1 cellular context compared by ENCODE assay signal in the genomic region with DNA sequence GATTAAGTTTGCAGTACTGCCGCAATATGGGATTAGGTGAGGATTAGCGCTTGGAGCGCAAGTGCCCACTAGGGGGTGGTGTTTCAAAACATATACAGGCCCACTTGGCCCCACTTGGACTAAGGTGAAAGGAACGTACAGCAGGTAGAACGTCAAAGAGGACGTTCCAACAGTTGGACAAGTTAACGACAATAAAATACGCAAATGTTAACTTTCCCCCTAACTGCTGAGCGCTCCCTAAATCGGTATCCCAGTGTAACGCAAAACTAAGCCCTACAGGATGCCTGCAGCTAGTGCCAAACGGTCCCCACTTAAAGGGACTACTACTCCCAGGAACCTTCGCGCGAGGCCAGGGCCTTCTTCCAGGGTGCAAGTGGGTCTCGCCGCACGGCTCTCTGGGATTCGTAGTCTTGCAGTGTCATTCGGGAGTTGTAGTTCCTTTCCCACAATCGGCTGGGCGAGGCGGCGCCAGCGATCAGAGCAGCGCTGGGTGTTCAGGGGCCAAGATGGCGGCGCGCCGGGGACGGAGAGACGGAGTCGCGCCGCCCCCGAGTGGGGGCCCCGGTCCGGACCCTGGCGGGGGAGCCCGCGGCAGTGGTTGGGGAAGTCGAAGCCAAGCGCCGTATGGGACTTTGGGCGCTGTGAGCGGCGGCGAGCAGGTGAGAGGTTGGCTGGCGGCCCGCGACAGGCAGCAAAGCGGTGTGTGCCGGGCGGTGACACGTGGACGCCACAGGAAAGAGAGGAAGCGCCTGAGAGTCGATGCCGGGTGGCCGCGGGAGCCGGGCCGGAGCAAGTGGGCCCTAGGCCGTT.
A peak's percentile ranks its signal among the peaks of the same experiment; 100 is the strongest.
TF ChIP-seq lines count a peak whose summit lies in the region.

A gene with protein sequence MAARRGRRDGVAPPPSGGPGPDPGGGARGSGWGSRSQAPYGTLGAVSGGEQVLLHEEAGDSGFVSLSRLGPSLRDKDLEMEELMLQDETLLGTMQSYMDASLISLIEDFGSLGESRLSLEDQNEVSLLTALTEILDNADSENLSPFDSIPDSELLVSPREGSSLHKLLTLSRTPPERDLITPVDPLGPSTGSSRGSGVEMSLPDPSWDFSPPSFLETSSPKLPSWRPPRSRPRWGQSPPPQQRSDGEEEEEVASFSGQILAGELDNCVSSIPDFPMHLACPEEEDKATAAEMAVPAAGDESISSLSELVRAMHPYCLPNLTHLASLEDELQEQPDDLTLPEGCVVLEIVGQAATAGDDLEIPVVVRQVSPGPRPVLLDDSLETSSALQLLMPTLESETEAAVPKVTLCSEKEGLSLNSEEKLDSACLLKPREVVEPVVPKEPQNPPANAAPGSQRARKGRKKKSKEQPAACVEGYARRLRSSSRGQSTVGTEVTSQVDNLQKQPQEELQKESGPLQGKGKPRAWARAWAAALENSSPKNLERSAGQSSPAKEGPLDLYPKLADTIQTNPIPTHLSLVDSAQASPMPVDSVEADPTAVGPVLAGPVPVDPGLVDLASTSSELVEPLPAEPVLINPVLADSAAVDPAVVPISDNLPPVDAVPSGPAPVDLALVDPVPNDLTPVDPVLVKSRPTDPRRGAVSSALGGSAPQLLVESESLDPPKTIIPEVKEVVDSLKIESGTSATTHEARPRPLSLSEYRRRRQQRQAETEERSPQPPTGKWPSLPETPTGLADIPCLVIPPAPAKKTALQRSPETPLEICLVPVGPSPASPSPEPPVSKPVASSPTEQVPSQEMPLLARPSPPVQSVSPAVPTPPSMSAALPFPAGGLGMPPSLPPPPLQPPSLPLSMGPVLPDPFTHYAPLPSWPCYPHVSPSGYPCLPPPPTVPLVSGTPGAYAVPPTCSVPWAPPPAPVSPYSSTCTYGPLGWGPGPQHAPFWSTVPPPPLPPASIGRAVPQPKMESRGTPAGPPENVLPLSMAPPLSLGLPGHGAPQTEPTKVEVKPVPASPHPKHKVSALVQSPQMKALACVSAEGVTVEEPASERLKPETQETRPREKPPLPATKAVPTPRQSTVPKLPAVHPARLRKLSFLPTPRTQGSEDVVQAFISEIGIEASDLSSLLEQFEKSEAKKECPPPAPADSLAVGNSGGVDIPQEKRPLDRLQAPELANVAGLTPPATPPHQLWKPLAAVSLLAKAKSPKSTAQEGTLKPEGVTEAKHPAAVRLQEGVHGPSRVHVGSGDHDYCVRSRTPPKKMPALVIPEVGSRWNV (N-terminal part only) (plus strand): TSS at position 478 of the 810 bp plus-strand sequence. CDS start 29 bp downstream, at position 507.

TF ChIP-seq in GM12878, 131 proteins besides CTCF, POLR2A, EP300 and RAD21 (continued from another document):
- TF ChIP-seq POLR2AphosphoS2 (IDR thresholded peaks at IDR 0.05; ENCODE audit: low read depth, low read length) (peak; percentile 59; the same call in 1 of the 2 replicates), KLF5 (IDR thresholded peaks at IDR 0.05; ENCODE audit: partially characterized antibody) (peak; percentile 24), PAX5 (IDR thresholded peaks at IDR 0.05; ENCODE audit: borderline replicate concordance, low read depth, low read length) (peak; percentile 5; the same call in 1 of the 2 replicates), SMAD5 (IDR thresholded peaks at IDR 0.05; ENCODE audit: low read depth) (peak; percentile 80), HCFC1 (IDR thresholded peaks at IDR 0.05; ENCODE audit: low read length) (peak; percentile 100), BRCA1 (IDR thresholded peaks at IDR 0.05; ENCODE audit: low read depth, low read length) (no peak), CREM (IDR thresholded peaks at IDR 0.05; ENCODE audit: low read depth) (peak; percentile 97), ZNF24 (IDR thresholded peaks at IDR 0.05) (no peak), MXI1 (IDR thresholded peaks at IDR 0.05; ENCODE audit: low read depth, low read length) (peak; percentile 95), ATF7 (IDR thresholded peaks at IDR 0.05; ENCODE audit: low read depth) (peak; percentile 68), NR2C1 (IDR thresholded peaks at IDR 0.05) (peak; percentile 95), IKZF2 (IDR thresholded peaks at IDR 0.05) (peak; percentile 59 to 75; a peak in 3 of 4 replicates), NR2C2 (IDR thresholded peaks at IDR 0.05; ENCODE audit: borderline replicate concordance, control insufficient read depth, insufficient read length, low read depth) (no peak), CREB1 (IDR thresholded peaks at IDR 0.05; ENCODE audit: low read depth) (peak; percentile 86), YY1 (IDR thresholded peaks at IDR 0.05; ENCODE audit: low read depth, low read length) (peak; percentile 98)
- TF ChIP-seq, protein P1, sequence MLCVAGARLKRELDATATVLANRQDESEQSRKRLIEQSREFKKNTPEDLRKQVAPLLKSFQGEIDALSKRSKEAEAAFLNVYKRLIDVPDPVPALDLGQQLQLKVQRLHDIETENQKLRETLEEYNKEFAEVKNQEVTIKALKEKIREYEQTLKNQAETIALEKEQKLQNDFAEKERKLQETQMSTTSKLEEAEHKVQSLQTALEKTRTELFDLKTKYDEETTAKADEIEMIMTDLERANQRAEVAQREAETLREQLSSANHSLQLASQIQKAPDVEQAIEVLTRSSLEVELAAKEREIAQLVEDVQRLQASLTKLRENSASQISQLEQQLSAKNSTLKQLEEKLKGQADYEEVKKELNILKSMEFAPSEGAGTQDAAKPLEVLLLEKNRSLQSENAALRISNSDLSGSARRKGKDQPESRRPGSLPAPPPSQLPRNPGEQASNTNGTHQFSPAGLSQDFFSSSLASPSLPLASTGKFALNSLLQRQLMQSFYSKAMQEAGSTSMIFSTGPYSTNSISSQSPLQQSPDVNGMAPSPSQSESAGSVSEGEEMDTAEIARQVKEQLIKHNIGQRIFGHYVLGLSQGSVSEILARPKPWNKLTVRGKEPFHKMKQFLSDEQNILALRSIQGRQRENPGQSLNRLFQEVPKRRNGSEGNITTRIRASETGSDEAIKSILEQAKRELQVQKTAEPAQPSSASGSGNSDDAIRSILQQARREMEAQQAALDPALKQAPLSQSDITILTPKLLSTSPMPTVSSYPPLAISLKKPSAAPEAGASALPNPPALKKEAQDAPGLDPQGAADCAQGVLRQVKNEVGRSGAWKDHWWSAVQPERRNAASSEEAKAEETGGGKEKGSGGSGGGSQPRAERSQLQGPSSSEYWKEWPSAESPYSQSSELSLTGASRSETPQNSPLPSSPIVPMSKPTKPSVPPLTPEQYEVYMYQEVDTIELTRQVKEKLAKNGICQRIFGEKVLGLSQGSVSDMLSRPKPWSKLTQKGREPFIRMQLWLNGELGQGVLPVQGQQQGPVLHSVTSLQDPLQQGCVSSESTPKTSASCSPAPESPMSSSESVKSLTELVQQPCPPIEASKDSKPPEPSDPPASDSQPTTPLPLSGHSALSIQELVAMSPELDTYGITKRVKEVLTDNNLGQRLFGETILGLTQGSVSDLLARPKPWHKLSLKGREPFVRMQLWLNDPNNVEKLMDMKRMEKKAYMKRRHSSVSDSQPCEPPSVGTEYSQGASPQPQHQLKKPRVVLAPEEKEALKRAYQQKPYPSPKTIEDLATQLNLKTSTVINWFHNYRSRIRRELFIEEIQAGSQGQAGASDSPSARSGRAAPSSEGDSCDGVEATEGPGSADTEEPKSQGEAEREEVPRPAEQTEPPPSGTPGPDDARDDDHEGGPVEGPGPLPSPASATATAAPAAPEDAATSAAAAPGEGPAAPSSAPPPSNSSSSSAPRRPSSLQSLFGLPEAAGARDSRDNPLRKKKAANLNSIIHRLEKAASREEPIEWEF (IDR thresholded peaks at IDR 0.05; ENCODE audit: insufficient replicate concordance, low read depth, low read length): no peak
- TF ChIP-seq, protein P2, sequence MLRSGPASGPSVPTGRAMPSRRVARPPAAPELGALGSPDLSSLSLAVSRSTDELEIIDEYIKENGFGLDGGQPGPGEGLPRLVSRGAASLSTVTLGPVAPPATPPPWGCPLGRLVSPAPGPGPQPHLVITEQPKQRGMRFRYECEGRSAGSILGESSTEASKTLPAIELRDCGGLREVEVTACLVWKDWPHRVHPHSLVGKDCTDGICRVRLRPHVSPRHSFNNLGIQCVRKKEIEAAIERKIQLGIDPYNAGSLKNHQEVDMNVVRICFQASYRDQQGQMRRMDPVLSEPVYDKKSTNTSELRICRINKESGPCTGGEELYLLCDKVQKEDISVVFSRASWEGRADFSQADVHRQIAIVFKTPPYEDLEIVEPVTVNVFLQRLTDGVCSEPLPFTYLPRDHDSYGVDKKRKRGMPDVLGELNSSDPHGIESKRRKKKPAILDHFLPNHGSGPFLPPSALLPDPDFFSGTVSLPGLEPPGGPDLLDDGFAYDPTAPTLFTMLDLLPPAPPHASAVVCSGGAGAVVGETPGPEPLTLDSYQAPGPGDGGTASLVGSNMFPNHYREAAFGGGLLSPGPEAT (IDR thresholded peaks at IDR 0.05; ENCODE audit: low read depth): peak; percentile 82
- TF ChIP-seq, protein P3, sequence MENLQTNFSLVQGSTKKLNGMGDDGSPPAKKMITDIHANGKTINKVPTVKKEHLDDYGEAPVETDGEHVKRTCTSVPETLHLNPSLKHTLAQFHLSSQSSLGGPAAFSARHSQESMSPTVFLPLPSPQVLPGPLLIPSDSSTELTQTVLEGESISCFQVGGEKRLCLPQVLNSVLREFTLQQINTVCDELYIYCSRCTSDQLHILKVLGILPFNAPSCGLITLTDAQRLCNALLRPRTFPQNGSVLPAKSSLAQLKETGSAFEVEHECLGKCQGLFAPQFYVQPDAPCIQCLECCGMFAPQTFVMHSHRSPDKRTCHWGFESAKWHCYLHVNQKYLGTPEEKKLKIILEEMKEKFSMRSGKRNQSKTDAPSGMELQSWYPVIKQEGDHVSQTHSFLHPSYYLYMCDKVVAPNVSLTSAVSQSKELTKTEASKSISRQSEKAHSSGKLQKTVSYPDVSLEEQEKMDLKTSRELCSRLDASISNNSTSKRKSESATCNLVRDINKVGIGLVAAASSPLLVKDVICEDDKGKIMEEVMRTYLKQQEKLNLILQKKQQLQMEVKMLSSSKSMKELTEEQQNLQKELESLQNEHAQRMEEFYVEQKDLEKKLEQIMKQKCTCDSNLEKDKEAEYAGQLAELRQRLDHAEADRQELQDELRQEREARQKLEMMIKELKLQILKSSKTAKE (IDR thresholded peaks at IDR 0.05; ENCODE audit: low read depth, poor library complexity, severe bottlenecking): peak; percentile 74
